23 cellular contexts compared by ENCODE assay signal in genomic region chr22:39508393-39508792, GRCh38. TPM values are rescaled to one million over a fixed set of nuclear protein-coding genes. Genes with fewer than 3 reads are reported as not detected.
"Had no signal": no experiment of that assay in that cellular context is flagged by ENCODE, and none has a peak within 500 bp of the region (broad histone marks: within the 10 kb centered on the region; RNA-seq: fewer than 3 reads in every experiment).

No MANE protein-coding gene starts in this region.

- H3K4me2 ChIP-seq: neural progenitor cell had no signal

- H3K9ac ChIP-seq: neural progenitor cell had no signal

- H3K9me3 ChIP-seq: esophagus muscularis mucosa, gastroesophageal sphincter, heart left ventricle, left lung, tibial nerve had no signal

- DNase-seq: activated CD4-positive, alpha-beta T cell treated with anti-CD3 and anti-CD28 coated beads, Interleukin-2, amount 50 U/mL, for 4 hours; brain microvascular endothelial cell; central memory CD4-positive, alpha-beta T cell; cortex of kidney; effector CD8-positive, alpha-beta T cell; stimulated activated CD4-positive, alpha-beta T cell treated with anti-CD3 and anti-CD28 coated beads, Interleukin-12 subunit alpha, Interleukin-12 subunit beta, amount 100 ng/mL, for 4 hours; stimulated activated CD4-positive, alpha-beta T cell treated with anti-CD3 and anti-CD28 coated beads, Interleukin-1b, Interleukin-23, amount 100 ng/mL, for 48 hours; stimulated activated CD8-positive, alpha-beta memory T cell treated with anti-CD3 and anti-CD28 coated beads, Interleukin-4, amount 100 ng/mL, for 48 hours; stimulated activated naive CD8-positive, alpha-beta T cell treated with anti-CD3 and anti-CD28 coated beads, Interleukin-15, Interleukin-2, amounts not matched to agents 100 U/mL and 50 U/mL, for 24 hours; substantia nigra; T-helper 2 cell had no signal

- H3K27me3 ChIP-seq: brain microvascular endothelial cell, esophagus muscularis mucosa, gastroesophageal sphincter, heart left ventricle, left lung, tibial nerve had no signal

- H3K27me3 Mint-ChIP-seq: progenitor cell of endocrine pancreas had no signal

- H3K4me3 Mint-ChIP-seq: activated T-helper 1 cell treated with anti-CD3 and anti-CD28 coated beads, Interleukin-12 subunit alpha, Interleukin-12 subunit beta, Interleukin-2, Interleukin-4 antibody, amounts not matched to agents 30 ng/mL and 10 ng/mL and 1 ng/mL, durations not matched to agents 14 hours and 24 hours and 36 hours; neural progenitor cell had no signal

- H3K27ac ChIP-seq: brain microvascular endothelial cell, esophagus muscularis mucosa, gastroesophageal sphincter, heart left ventricle, left lung, neural progenitor cell, tibial nerve had no signal

- H3K9me3 Mint-ChIP-seq: activated T-helper 1 cell treated with anti-CD3 and anti-CD28 coated beads, Interleukin-12 subunit alpha, Interleukin-12 subunit beta, Interleukin-2, Interleukin-4 antibody, amounts not matched to agents 30 ng/mL and 10 ng/mL and 1 ng/mL, durations not matched to agents 14 hours and 24 hours and 36 hours; neural progenitor cell had no signal

- H3K4me3 ChIP-seq: esophagus muscularis mucosa, gastroesophageal sphincter, heart left ventricle, left lung, neural progenitor cell, tibial nerve had no signal

- H2AFZ ChIP-seq: neural progenitor cell had no signal

- H3K36me3 ChIP-seq: neural progenitor cell had no signal

- H3K27ac Mint-ChIP-seq: activated T-helper 1 cell treated with anti-CD3 and anti-CD28 coated beads, Interleukin-12 subunit alpha, Interleukin-12 subunit beta, Interleukin-2, Interleukin-4 antibody, amounts not matched to agents 30 ng/mL and 10 ng/mL and 1 ng/mL, durations not matched to agents 14 hours and 24 hours and 36 hours; neural progenitor cell; progenitor cell of endocrine pancreas had no signal

- ATAC-seq: gastroesophageal sphincter; heart left ventricle; left lung; stimulated activated naive CD8-positive, alpha-beta T cell treated with anti-CD3 and anti-CD28 coated beads, Interleukin-15, Interleukin-2, amounts not matched to agents 100 U/mL and 50 U/mL, for 24 hours had no signal

RNA-seq across cellular contexts. Expression of gene MGAT3, which starts 51.6 kb away (rescaled TPM):
- total RNA-seq: endothelial cell of umbilical vein, lung microvascular endothelial cell, myocyte, osteoblast had no signal
- polyA plus RNA-seq: endothelial cell of umbilical vein had no signal
